12 cellular contexts compared by ENCODE assay signal in the genomic region with DNA sequence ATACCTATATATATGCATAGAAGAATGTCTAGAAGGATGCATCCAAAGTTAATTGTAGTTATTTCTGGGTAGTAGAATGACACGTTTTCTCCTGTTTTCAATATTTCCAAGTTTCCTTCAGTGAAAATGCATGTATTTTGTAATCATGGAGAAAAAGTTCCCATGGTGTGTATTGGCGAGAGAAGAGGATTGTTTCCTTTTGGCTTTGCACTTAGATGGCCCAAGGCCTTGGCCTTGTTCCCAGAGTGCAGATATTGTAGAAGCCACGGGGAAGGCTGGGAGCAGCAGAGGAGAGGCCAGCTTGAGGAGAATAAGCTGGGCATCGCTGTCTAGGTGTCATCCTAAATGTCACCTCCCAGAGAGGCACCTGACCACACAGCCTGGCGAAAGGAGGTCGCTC. TPM values are rescaled to one million over a fixed set of nuclear protein-coding genes. Genes with fewer than 3 reads are reported as not detected.
A peak's percentile ranks its signal among the peaks of the same experiment; 100 is the strongest.
DNase-seq lines count a peak whose midpoint lies in the region; ATAC-seq and TF ChIP-seq lines count a peak whose summit lies in the region.
"Had no signal": no experiment of that assay in that cellular context is flagged by ENCODE, and none has a peak within 500 bp of the region (broad histone marks: within the 10 kb centered on the region; RNA-seq: fewer than 3 reads in every experiment).

No MANE protein-coding gene starts in this region.

- peaks cover 9% of the 10 kb centered on the region for H3K36me3 ChIP-seq in CD8-positive, alpha-beta memory T cell (ENCODE audit: insufficient read depth, low read length)
- H3K36me3 ChIP-seq in RWPE2 (ENCODE audit: low read depth) (no peaks in the 10 kb centered on the region), gastroesophageal sphincter (peaks cover 0 to 16% of the 10 kb centered on the region in 2 donors), smooth muscle cell (ENCODE audit: low read depth) (no peaks in the 10 kb centered on the region), H7 (replicated peaks; ENCODE audit: control insufficient read depth, insufficient read depth, low read length) (no peaks in the 10 kb centered on the region)
- H3K36me3 ChIP-seq: cardiac muscle cell had no signal

- no peak for TF ChIP-seq EP300 in gastroesophageal sphincter (IDR thresholded peaks at IDR 0.05)

- peak overlapping the region; percentile 52 to 98 (median 92) for H3K27ac Mint-ChIP-seq in CD8-positive, alpha-beta memory T cell

- H3K9me3 ChIP-seq in CD8-positive, alpha-beta memory T cell (ENCODE audit: low read length) = no peaks in the 10 kb centered on the region
- no peaks in the 10 kb centered on the region for H3K9me3 ChIP-seq in RWPE2 (ENCODE audit: severe bottlenecking)
- H3K9me3 ChIP-seq in gastroesophageal sphincter = no peaks in the 10 kb centered on the region
- no peaks in the 10 kb centered on the region for H3K9me3 ChIP-seq in smooth muscle cell (replicated peaks; ENCODE audit: low read depth)

- H3K79me2 ChIP-seq in smooth muscle cell (ENCODE audit: low read depth) = no peaks in the 10 kb centered on the region

- H2AFZ ChIP-seq in smooth muscle cell (ENCODE audit: low read depth) = no peak overlapping the region

- intact Hi-C loops in posterior vena cava (cut with DNase I) = loop anchor here in 1 of 2 donors (5.0 kb wide), 1 partner anchor 36 kb away; no protein-coding TSS in a partner anchor

- no peak overlapping the region for H3K9ac ChIP-seq in smooth muscle cell (ENCODE audit: low read depth)

- H3K36me3 Mint-ChIP-seq in CD8-positive, alpha-beta memory T cell = peaks cover 22 to 72% (median 31%) of the 10 kb centered on the region in 3 donors

- no peaks in the 10 kb centered on the region for H3K27me3 ChIP-seq in CD8-positive, alpha-beta memory T cell (ENCODE audit: insufficient read depth, low read length, poor library complexity, severe bottlenecking)
- no peaks in the 10 kb centered on the region for H3K27me3 ChIP-seq in RWPE2 (ENCODE audit: insufficient read depth, poor library complexity, severe bottlenecking)
- H3K27me3 ChIP-seq in gastroesophageal sphincter = no peaks in the 10 kb centered on the region
- H3K27me3 ChIP-seq in smooth muscle cell (ENCODE audit: low read depth) = no peaks in the 10 kb centered on the region
- no peaks in the 10 kb centered on the region for H3K27me3 ChIP-seq in H7 (ENCODE audit: control insufficient read depth, insufficient read depth, low read length)
- H3K27me3 ChIP-seq: cardiac muscle cell had no signal

- H3K4me1 ChIP-seq in CD8-positive, alpha-beta memory T cell (ENCODE audit: insufficient read depth, low read length) = peaks cover 68% of the 10 kb centered on the region
- H3K4me1 ChIP-seq in RWPE2 (ENCODE audit: insufficient read depth, poor library complexity, severe bottlenecking) (peaks cover 39% of the 10 kb centered on the region), gastroesophageal sphincter (peaks cover 0 to 72% (median 24%) of the 10 kb centered on the region in 3 donors), smooth muscle cell (ENCODE audit: low read depth) (peaks cover 11% of the 10 kb centered on the region)

- no peak for TF ChIP-seq POLR2A in gastroesophageal sphincter (IDR thresholded peaks at IDR 0.05)

- H3K27ac ChIP-seq in CD8-positive, alpha-beta memory T cell (ENCODE audit: low read depth, low read length) = no peak overlapping the region
- H3K27ac ChIP-seq in RWPE2 (ENCODE audit: poor library complexity, severe bottlenecking) = peak overlapping the region; percentile 81
- peak overlapping the region in 3 of 4 donors; percentile 61 to 71 (median 70) for H3K27ac ChIP-seq in gastroesophageal sphincter
- H3K27ac ChIP-seq in smooth muscle cell (ENCODE audit: low read depth) = no peak overlapping the region
- H3K27ac ChIP-seq: cardiac muscle cell had no signal

- H3F3A ChIP-seq in smooth muscle cell (ENCODE audit: low read depth) = no peaks in the 10 kb centered on the region

- POLR2A ChIA-PET in CD8-positive, alpha-beta memory T cell (lab: Charles Lee) = interaction anchor here (0.7 to 1.4 kb wide), 12 partner anchors 8 to 43 kb away, joined by 3 to 8 read pairs (median 4); no protein-coding TSS in a partner anchor

- TF ChIP-seq CTCF in RWPE2 (IDR thresholded peaks at IDR 0.05; ENCODE audit: poor library complexity, severe bottlenecking) (no peak), gastroesophageal sphincter (IDR thresholded peaks at IDR 0.05) (no peak), smooth muscle cell (IDR thresholded peaks at IDR 0.05; ENCODE audit: borderline replicate concordance, insufficient read depth, poor library complexity, severe bottlenecking) (no peak)

- H3K4me2 ChIP-seq in smooth muscle cell = no peak overlapping the region

- H3K27me3 Mint-ChIP-seq in CD8-positive, alpha-beta memory T cell = no peaks in the 10 kb centered on the region
- H3K27me3 Mint-ChIP-seq: stimulated activated naive CD8-positive, alpha-beta T cell treated with anti-CD3 and anti-CD28 coated beads, Interleukin-15, Interleukin-2, amounts not matched to agents 100 ng/mL and 50 ng/mL, for 24 hours had no signal

- H4K20me1 ChIP-seq in smooth muscle cell (ENCODE audit: low read depth) = no peaks in the 10 kb centered on the region

- H3K4me3 Mint-ChIP-seq in CD8-positive, alpha-beta memory T cell = peak overlapping the region; percentile 23 to 85 (median 68)
- H3K4me3 Mint-ChIP-seq: neural crest cell; stimulated activated naive CD8-positive, alpha-beta T cell treated with anti-CD3 and anti-CD28 coated beads, Interleukin-15, Interleukin-2, amounts not matched to agents 100 ng/mL and 50 ng/mL, for 24 hours had no signal

- H3K9me3 Mint-ChIP-seq in CD8-positive, alpha-beta memory T cell = no peaks in the 10 kb centered on the region
- H3K9me3 Mint-ChIP-seq: neural crest cell had no signal

- ATAC-seq in RWPE2 (ENCODE audit: low read depth) = peak; percentile 18; the same call in 1 of the 3 replicates
- peak; percentile 87 for ATAC-seq in gastroesophageal sphincter

- peak overlapping the region; percentile 8 for H3K4me3 ChIP-seq in CD8-positive, alpha-beta memory T cell (ENCODE audit: low read length)
- H3K4me3 ChIP-seq in RWPE2 (ENCODE audit: severe bottlenecking) = no peak overlapping the region
- no peak overlapping the region for H3K4me3 ChIP-seq in gastroesophageal sphincter
- no peak overlapping the region for H3K4me3 ChIP-seq in smooth muscle cell
- no peak overlapping the region for H3K4me3 ChIP-seq in H7 (ENCODE audit: insufficient read depth, low read depth, low read length)
- H3K4me3 ChIP-seq: cardiac muscle cell had no signal

- CTCF ChIA-PET in CD8-positive, alpha-beta memory T cell (lab: Charles Lee) = interaction anchor here (0.8 to 2.8 kb wide), 14 partner anchors 9 to 54 kb away, joined by 3 to 9 read pairs (median 4); no protein-coding TSS in a partner anchor

- WGBS in gastroesophageal sphincter (ENCODE audit: low coverage in 1 of 2), 2 donors = 4 to 23% methylated on average over 4 to 6 of the region's 6 CpGs
- WGBS in smooth muscle cell (ENCODE audit: low lambda C conversion rate) = 77% methylated on average over 6 of the region's 6 CpGs

- H3K4me1 Mint-ChIP-seq in CD8-positive, alpha-beta memory T cell = peaks cover 82 to 97% (median 95%) of the 10 kb centered on the region in 3 donors
- H3K4me1 Mint-ChIP-seq: neural crest cell had no signal

- no peak for DNase-seq in CD8-positive, alpha-beta memory T cell
- DNase-seq in RWPE2 (ENCODE audit: low spot score) = peak; percentile 60
- peak; percentile 90 for DNase-seq in posterior vena cava (ENCODE audit: low spot score)
- DNase-seq in SHP77 treated with DMSO at 0.1 percent for 48 hours (lab: John Stamatoyannopoulos, UW) = no peak
- DNase-seq in stimulated activated CD4-positive, alpha-beta T cell treated with anti-CD3 and anti-CD28 coated beads, Interleukin-12 subunit alpha, Interleukin-12 subunit beta, amount 100 ng/mL, for 4 hours = no peak
- no peak for DNase-seq in smooth muscle cell (lab: John Stamatoyannopoulos, UW; ENCODE audit: unreplicated experiment)
- no peak for DNase-seq in H7
- DNase-seq: T1000 had no signal

RNA-seq across cellular contexts. Expression of a gene that starts 44.0 kb away (rescaled TPM):
- 100 to 1,000 TPM; 115 to 121 TPM for total RNA-seq in CD8-positive, alpha-beta memory T cell
- polyA plus RNA-seq in CD8-positive, alpha-beta memory T cell = 204 TPM
- total RNA-seq in gastroesophageal sphincter = 10 to 100 TPM; 10.9 to 74.3 (median 19.4) TPM
- total RNA-seq in posterior vena cava = 10 to 100 TPM; 18.7 to 20.5 TPM
- total RNA-seq in smooth muscle cell = 15.7 and 18.0 TPM in 2 replicates
- polyA plus RNA-seq in smooth muscle cell = 19.1 and 25.5 TPM in 2 replicates
- 4.5 and 6.5 TPM in 2 replicates for total RNA-seq in H7 (2014; rRNA removed; shearing (Covaris generic))

Comparison
In these comparisons a context has a peak if more than half of its experiments do, and no peak if none do; other contexts are left out.
1. DNase-seq: peak in RWPE2 (single experiment) and posterior vena cava (single experiment); none in CD8-positive, alpha-beta memory T cell (0 of 5), SHP77 treated with DMSO at 0.1 percent for 48 hours (single experiment), stimulated activated CD4-positive, alpha-beta T cell treated with anti-CD3 and anti-CD28 coated beads, Interleukin-12 subunit alpha, Interleukin-12 subunit beta, amount 100 ng/mL, for 4 hours (single experiment), smooth muscle cell (single experiment) and H7 (single experiment).
2. H3K27ac ChIP-seq: peak in RWPE2 (single experiment) and gastroesophageal sphincter (3 of 4); none in CD8-positive, alpha-beta memory T cell (single experiment) and smooth muscle cell (single experiment).